ENCODE assay signal across 23 cellular contexts in genomic region chr11:10388574-10388973, GRCh38.
DNase-seq lines count a peak whose midpoint lies in the region; ATAC-seq and TF ChIP-seq lines count a peak whose summit lies in the region.
"Had no signal": no experiment of that assay in that cellular context is flagged by ENCODE, and none has a peak within 500 bp of the region (broad histone marks: within the 10 kb centered on the region; RNA-seq: fewer than 3 reads in every experiment).

No MANE protein-coding gene starts in this region.

- DNase-seq in esophagus muscularis mucosa (ENCODE audit: extremely low spot score) (peak; percentile 92), right cardiac atrium (peak; percentile 61 to 75 (median 70)), psoas muscle (peak; percentile 64 to 76), upper lobe of left lung (no peak), KG1 (lab: John Stamatoyannopoulos, UW) (no peak), LoVo (ENCODE audit: low spot score) (no peak)
- DNase-seq: activated CD4-positive, alpha-beta memory T cell treated with anti-CD3 and anti-CD28 coated beads for 36 hours; activated naive CD4-positive, alpha-beta T cell treated with anti-CD3 and anti-CD28 coated beads for 36 hours; activated T-cell treated with anti-CD3 and anti-CD28 coated beads, Interleukin-2, amount 50 U/mL, for 24 hours; effector memory CD4-positive, alpha-beta T cell; H9; Kasumi-1; NCI-H1048; NCI-H2029; NCI-H226; NCI-H774; PC-9 had no signal

- H3K27ac ChIP-seq in esophagus muscularis mucosa (replicated peaks in 1 of 4) (peak overlapping the region; percentile 73 to 81 (median 78)), right cardiac atrium (ENCODE audit: low read length) (peak overlapping the region; percentile 68), psoas muscle (no peak overlapping the region), upper lobe of left lung (peak overlapping the region; percentile 49 to 73 (median 62))
- H3K27ac ChIP-seq: neutrophil, PC-9, SJSA1 had no signal

- TF ChIP-seq EP300 in esophagus muscularis mucosa (IDR thresholded peaks at IDR 0.05) (no peak), upper lobe of left lung (IDR thresholded peaks at IDR 0.05) (no peak)

- H3K4me3 ChIP-seq in esophagus muscularis mucosa, result no peak overlapping the region
- H3K4me3 ChIP-seq in right cardiac atrium (ENCODE audit: low read length), result no peak overlapping the region
- H3K4me3 ChIP-seq in psoas muscle, result no peak overlapping the region
- H3K4me3 ChIP-seq in upper lobe of left lung, result no peak overlapping the region
- H3K4me3 ChIP-seq: heart left ventricle, PC-9, SJSA1, thyroid gland had no signal

- TF ChIP-seq CTCF in esophagus muscularis mucosa (IDR thresholded peaks at IDR 0.05), result no peak
- no peak for TF ChIP-seq CTCF in psoas muscle (IDR thresholded peaks at IDR 0.05)
- no peak for TF ChIP-seq CTCF in upper lobe of left lung (IDR thresholded peaks at IDR 0.05)

- H3K4me1 ChIP-seq in esophagus muscularis mucosa (peaks cover 10 to 71% (median 66%) of the 10 kb centered on the region in 4 donors), right cardiac atrium (ENCODE audit: control insufficient read depth, insufficient read depth, low read length) (peaks cover 3% of the 10 kb centered on the region), psoas muscle (peaks cover 11% of the 10 kb centered on the region), upper lobe of left lung (peaks cover 4 to 18% (median 11%) of the 10 kb centered on the region in 4 donors)
- H3K4me1 ChIP-seq: SJSA1 had no signal

- H3K27me3 ChIP-seq in esophagus muscularis mucosa (no peaks in the 10 kb centered on the region), right cardiac atrium (ENCODE audit: control insufficient read depth, insufficient read depth) (no peaks in the 10 kb centered on the region), psoas muscle (ENCODE audit: insufficient read depth in 3 of 3, low read length in 2 of 3) (no peaks in the 10 kb centered on the region), upper lobe of left lung (no peaks in the 10 kb centered on the region)
- H3K27me3 ChIP-seq: heart left ventricle, SJSA1, thyroid gland had no signal

- H3K9me3 ChIP-seq in esophagus muscularis mucosa (no peaks in the 10 kb centered on the region), right cardiac atrium (ENCODE audit: control insufficient read depth, low read length) (no peaks in the 10 kb centered on the region), psoas muscle (no peaks in the 10 kb centered on the region), upper lobe of left lung (no peaks in the 10 kb centered on the region)
- H3K9me3 ChIP-seq: heart left ventricle, neutrophil, SJSA1, thyroid gland had no signal

- no peaks in the 10 kb centered on the region for H3K36me3 ChIP-seq in esophagus muscularis mucosa
- no peaks in the 10 kb centered on the region for H3K36me3 ChIP-seq in psoas muscle (ENCODE audit: insufficient read depth in 1 of 2, low read depth in 1 of 2)
- H3K36me3 ChIP-seq in upper lobe of left lung, result no peaks in the 10 kb centered on the region
- H3K36me3 ChIP-seq: heart left ventricle, neutrophil, SJSA1, thyroid gland had no signal

- WGBS in esophagus muscularis mucosa, result 31% methylated on average over 4 of the region's 5 CpGs
- WGBS in right cardiac atrium, result 33% methylated on average over 5 of the region's 5 CpGs
- 29 to 41% (median 33%) methylated on average over 5 of the region's 5 CpGs for WGBS in psoas muscle, 3 donors
- WGBS in upper lobe of left lung, 2 donors, result 50 to 72% methylated on average over 4 to 5 of the region's 5 CpGs

- TF ChIP-seq POLR2A in esophagus muscularis mucosa (IDR thresholded peaks at IDR 0.05; ENCODE audit: low read depth) (no peak), upper lobe of left lung (IDR thresholded peaks at IDR 0.05) (no peak)

- intact Hi-C loops in esophagus muscularis mucosa (cut with DNase I) (no loop called here), right cardiac atrium (cut with DNase I) (no loop called here), psoas muscle (cut with DNase I) (no loop called here)

- ATAC-seq in right cardiac atrium (peak; percentile 64 to 70), psoas muscle (peak in 3 of 4 donors; percentile 18 to 29 (median 29)), upper lobe of left lung (ENCODE audit: low FRiP score in 2 of 2) (no peak), HG02571 (IDR thresholded peaks at IDR 0.05; ENCODE audit: unreplicated experiment) (no peak)
- ATAC-seq: CD8-positive, alpha-beta T cell had no signal

Comparison
In these comparisons a context has a peak if more than half of its experiments do, and no peak if none do; other contexts are left out.
1. DNase-seq: peak in esophagus muscularis mucosa (single experiment), right cardiac atrium (3 of 3) and psoas muscle (2 of 2); none in upper lobe of left lung (0 of 2), KG1 (single experiment) and LoVo (single experiment).
2. ATAC-seq: peak in right cardiac atrium (2 of 2) and psoas muscle (3 of 4); none in upper lobe of left lung (0 of 2) and HG02571 (single experiment).